ENCODE assay signal across 1 cellular context in genomic region chr11:85854557-85855340, GRCh38.
A peak's percentile ranks its signal among the peaks of the same experiment; 100 is the strongest.
TF ChIP-seq lines count a peak whose summit lies in the region.

No MANE protein-coding gene starts in this region.

TF ChIP-seq in HepG2, 621 proteins besides CTCF, POLR2A, EP300 and RAD21 (continued from another document and continues in another):
- TF ChIP-seq ATF2 (CRISPR knock-in tag; IDR thresholded peaks at IDR 0.05), result peak; percentile 62; the same call in 1 of the 2 replicates
- peak; percentile 89; the same call in 1 of the 2 replicates for TF ChIP-seq IRF9 (CRISPR knock-in tag; IDR thresholded peaks at IDR 0.05; ENCODE audit: borderline replicate concordance)
- peak; percentile 92 for TF ChIP-seq TFAP4 (IDR thresholded peaks at IDR 0.05; ENCODE audit: borderline replicate concordance, low read depth)
- TF ChIP-seq ZNF501 (CRISPR knock-in tag; IDR thresholded peaks at IDR 0.05), result peak; percentile 90; the same call in 1 of the 2 replicates
- TF ChIP-seq, protein P1, sequence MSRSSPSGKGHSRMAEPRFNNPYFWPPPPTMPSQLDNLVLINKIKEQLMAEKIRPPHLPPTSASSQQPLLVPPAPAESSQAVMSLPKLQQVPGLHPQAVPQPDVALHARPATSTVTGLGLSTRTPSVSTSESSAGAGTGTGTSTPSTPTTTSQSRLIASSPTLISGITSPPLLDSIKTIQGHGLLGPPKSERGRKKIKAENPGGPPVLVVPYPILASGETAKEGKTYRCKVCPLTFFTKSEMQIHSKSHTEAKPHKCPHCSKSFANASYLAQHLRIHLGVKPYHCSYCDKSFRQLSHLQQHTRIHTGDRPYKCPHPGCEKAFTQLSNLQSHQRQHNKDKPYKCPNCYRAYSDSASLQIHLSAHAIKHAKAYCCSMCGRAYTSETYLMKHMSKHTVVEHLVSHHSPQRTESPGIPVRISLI (CRISPR knock-in tag; IDR thresholded peaks at IDR 0.05; ENCODE audit: borderline replicate concordance), result peak; percentile 82; the same call in 1 of the 2 replicates
- 0 out of 2 replicates have a peak, but pooled peaks have one; percentile 61 for TF ChIP-seq HOXA9 (CRISPR knock-in tag; IDR thresholded peaks at IDR 0.05; ENCODE audit: borderline replicate concordance)
- TF ChIP-seq ARID5B (CRISPR knock-in tag; IDR thresholded peaks at IDR 0.05), result peak; percentile 80
- TF ChIP-seq MTF2 (CRISPR knock-in tag; IDR thresholded peaks at IDR 0.05; ENCODE audit: borderline replicate concordance), result peak; percentile 84; the same call in 1 of the 2 replicates
- no peak; the same call in 1 of the 2 replicates for TF ChIP-seq TOE1 (CRISPR knock-in tag; IDR thresholded peaks at IDR 0.05)
- peak; percentile 81; the same call in 1 of the 2 replicates for TF ChIP-seq ZNF350 (CRISPR knock-in tag; IDR thresholded peaks at IDR 0.05; ENCODE audit: borderline replicate concordance, low read depth)
- peak; percentile 53; the same call in 1 of the 2 replicates for TF ChIP-seq FOXO1 (CRISPR knock-in tag; IDR thresholded peaks at IDR 0.05)
- TF ChIP-seq CBX1 (IDR thresholded peaks at IDR 0.05; ENCODE audit: low read depth), result peak; percentile 87
- peak; percentile 97 for TF ChIP-seq ZNF224 (CRISPR knock-in tag; IDR thresholded peaks at IDR 0.05)
- peak; percentile 33; the same call in 1 of the 2 replicates for TF ChIP-seq ZFP36L2 (CRISPR knock-in tag; IDR thresholded peaks at IDR 0.05)
- TF ChIP-seq ATF5 (CRISPR knock-in tag; IDR thresholded peaks at IDR 0.05; ENCODE audit: low read depth), result no peak
- TF ChIP-seq ZNF34 (CRISPR knock-in tag; IDR thresholded peaks at IDR 0.05; ENCODE audit: borderline replicate concordance), result 0 out of 2 replicates have a peak, but pooled peaks have one; percentile 62
- TF ChIP-seq ZNF674 (CRISPR knock-in tag; IDR thresholded peaks at IDR 0.05; ENCODE audit: low read depth), result no peak
- no peak for TF ChIP-seq FOXP4 (CRISPR knock-in tag; IDR thresholded peaks at IDR 0.05)
- TF ChIP-seq ZNF616 (CRISPR knock-in tag; IDR thresholded peaks at IDR 0.05; ENCODE audit: low read depth), result peak; percentile 91
- TF ChIP-seq JUND (CRISPR knock-in tag; IDR thresholded peaks at IDR 0.05), result 0 out of 2 replicates have a peak, but pooled peaks have one; percentile 42
- no peak for TF ChIP-seq RFX5 (IDR thresholded peaks at IDR 0.05; ENCODE audit: low read depth, low read length)
- TF ChIP-seq ZMYM4 (CRISPR knock-in tag; IDR thresholded peaks at IDR 0.05), result peak; percentile 97
- TF ChIP-seq E2F1 (CRISPR knock-in tag; IDR thresholded peaks at IDR 0.05), result peak; percentile 95
- no peak for TF ChIP-seq ATAD3A (CRISPR knock-in tag; IDR thresholded peaks at IDR 0.05)
- no peak for TF ChIP-seq TCF12 (IDR thresholded peaks at IDR 0.05)
- peak; percentile 85 for TF ChIP-seq TCF12 (CRISPR knock-in tag; IDR thresholded peaks at IDR 0.05)
- peak; percentile 92 for TF ChIP-seq ARNT2 (CRISPR knock-in tag; IDR thresholded peaks at IDR 0.05; ENCODE audit: low read depth)
- no peak for TF ChIP-seq ZNF10 (CRISPR knock-in tag; IDR thresholded peaks at IDR 0.05; ENCODE audit: borderline replicate concordance, low read depth)
- no peak for TF ChIP-seq KDM5A (IDR thresholded peaks at IDR 0.05; ENCODE audit: borderline replicate concordance, low read length)
- peak; percentile 43; the same call in 1 of the 2 replicates for TF ChIP-seq HIC2 (CRISPR knock-in tag; IDR thresholded peaks at IDR 0.05; ENCODE audit: low read depth)
- peak; percentile 83 for TF ChIP-seq RFX3 (CRISPR knock-in tag; IDR thresholded peaks at IDR 0.05)
- TF ChIP-seq ZNF557 (CRISPR knock-in tag; IDR thresholded peaks at IDR 0.05), result peak; percentile 69; the same call in 1 of the 2 replicates
- peak; percentile 91 for TF ChIP-seq PHF8 (CRISPR knock-in tag; IDR thresholded peaks at IDR 0.05)
- peak; percentile 77; the same call in 1 of the 2 replicates for TF ChIP-seq NFKBIZ (CRISPR knock-in tag; IDR thresholded peaks at IDR 0.05)
- TF ChIP-seq ZNF790 (CRISPR knock-in tag; IDR thresholded peaks at IDR 0.05; ENCODE audit: borderline replicate concordance), result peak; percentile 90
- peak; percentile 68 for TF ChIP-seq FOXA3 (CRISPR knock-in tag; IDR thresholded peaks at IDR 0.05)
- no peak for TF ChIP-seq ZNF672 (CRISPR knock-in tag; IDR thresholded peaks at IDR 0.05)
- no peak for TF ChIP-seq NFRKB (IDR thresholded peaks at IDR 0.05)
- TF ChIP-seq, protein P2, sequence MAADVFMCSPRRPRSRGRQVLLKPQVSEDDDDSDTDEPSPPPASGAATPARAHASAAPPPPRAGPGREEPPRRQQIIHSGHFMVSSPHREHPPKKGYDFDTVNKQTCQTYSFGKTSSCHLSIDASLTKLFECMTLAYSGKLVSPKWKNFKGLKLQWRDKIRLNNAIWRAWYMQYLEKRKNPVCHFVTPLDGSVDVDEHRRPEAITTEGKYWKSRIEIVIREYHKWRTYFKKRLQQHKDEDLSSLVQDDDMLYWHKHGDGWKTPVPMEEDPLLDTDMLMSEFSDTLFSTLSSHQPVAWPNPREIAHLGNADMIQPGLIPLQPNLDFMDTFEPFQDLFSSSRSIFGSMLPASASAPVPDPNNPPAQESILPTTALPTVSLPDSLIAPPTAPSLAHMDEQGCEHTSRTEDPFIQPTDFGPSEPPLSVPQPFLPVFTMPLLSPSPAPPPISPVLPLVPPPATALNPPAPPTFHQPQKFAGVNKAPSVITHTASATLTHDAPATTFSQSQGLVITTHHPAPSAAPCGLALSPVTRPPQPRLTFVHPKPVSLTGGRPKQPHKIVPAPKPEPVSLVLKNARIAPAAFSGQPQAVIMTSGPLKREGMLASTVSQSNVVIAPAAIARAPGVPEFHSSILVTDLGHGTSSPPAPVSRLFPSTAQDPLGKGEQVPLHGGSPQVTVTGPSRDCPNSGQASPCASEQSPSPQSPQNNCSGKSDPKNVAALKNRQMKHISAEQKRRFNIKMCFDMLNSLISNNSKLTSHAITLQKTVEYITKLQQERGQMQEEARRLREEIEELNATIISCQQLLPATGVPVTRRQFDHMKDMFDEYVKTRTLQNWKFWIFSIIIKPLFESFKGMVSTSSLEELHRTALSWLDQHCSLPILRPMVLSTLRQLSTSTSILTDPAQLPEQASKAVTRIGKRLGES (CRISPR knock-in tag; IDR thresholded peaks at IDR 0.05; ENCODE audit: borderline replicate concordance), result no peak
- peak; percentile 93 for TF ChIP-seq RELA (CRISPR knock-in tag; IDR thresholded peaks at IDR 0.05)
- 0 out of 2 replicates have a peak, but pooled peaks have one; percentile 59 for TF ChIP-seq ZNF503 (CRISPR knock-in tag; IDR thresholded peaks at IDR 0.05)
- TF ChIP-seq ATF7 (IDR thresholded peaks at IDR 0.05), result no peak
- TF ChIP-seq ATF7 (CRISPR knock-in tag; IDR thresholded peaks at IDR 0.05), result 0 out of 2 replicates have a peak, but pooled peaks have one; percentile 41
- TF ChIP-seq WIZ (CRISPR knock-in tag; IDR thresholded peaks at IDR 0.05), result peak; percentile 89; the same call in 1 of the 2 replicates
